10 cellular contexts compared by ENCODE assay signal in genomic region chr4:25223770-25224375, GRCh38. TPM values are rescaled to one million over a fixed set of nuclear protein-coding genes. Genes with fewer than 3 reads are reported as not detected.
DNase-seq lines count a peak whose midpoint lies in the region; ATAC-seq and TF ChIP-seq lines count a peak whose summit lies in the region.
"Had no signal": no experiment of that assay in that cellular context is flagged by ENCODE, and none has a peak within 500 bp of the region (broad histone marks: within the 10 kb centered on the region; RNA-seq: fewer than 3 reads in every experiment).

No MANE protein-coding gene starts in this region.

- H3K4me3 ChIP-seq in breast epithelium = no peak overlapping the region
- H3K4me3 ChIP-seq in PC-3 (ENCODE audit: low read length) = no peak overlapping the region
- no peak overlapping the region for H3K4me3 ChIP-seq in epithelial cell of esophagus (ENCODE audit: low read length)
- no peak overlapping the region for H3K4me3 ChIP-seq in left ventricle myocardium inferior
- H3K4me3 ChIP-seq: prostate gland had no signal

- TF ChIP-seq POLR2A in breast epithelium (IDR thresholded peaks at IDR 0.05) = no peak

- H3K36me3 ChIP-seq in breast epithelium (no peaks in the 10 kb centered on the region), PC-3 (ENCODE audit: low read depth, low read length) (no peaks in the 10 kb centered on the region; the same call in 1 of the 2 replicates), left ventricle myocardium inferior (peaks cover 7% of the 10 kb centered on the region)
- H3K36me3 ChIP-seq: prostate gland had no signal

- no peaks in the 10 kb centered on the region for H3K79me2 ChIP-seq in PC-3 (ENCODE audit: low read length)

- H3K27me3 ChIP-seq in breast epithelium = no peaks in the 10 kb centered on the region
- no peaks in the 10 kb centered on the region for H3K27me3 ChIP-seq in PC-3 (ENCODE audit: low read length)
- H3K27me3 ChIP-seq in left ventricle myocardium inferior (ENCODE audit: low read depth) = no peaks in the 10 kb centered on the region

- H3K4me1 ChIP-seq in breast epithelium (no peaks in the 10 kb centered on the region), PC-3 (ENCODE audit: insufficient read depth, low read length) (no peaks in the 10 kb centered on the region), left ventricle myocardium inferior (no peaks in the 10 kb centered on the region)
- H3K4me1 ChIP-seq: prostate gland had no signal

- no peaks in the 10 kb centered on the region for H4K20me1 ChIP-seq in PC-3 (ENCODE audit: low read length)

- no peak overlapping the region for H3K4me3 Mint-ChIP-seq in MCF 10A (ENCODE audit: unreplicated experiment)
- H3K4me3 Mint-ChIP-seq: T-cell had no signal

- intact Hi-C loops in MCF 10A (cut with micrococcal nuclease) (no loop called here), breast epithelium (cut with DNase I; ENCODE audit: low total_unique reads) (no loop called here), PC-3 (cut with micrococcal nuclease) (no loop called here), left ventricle myocardium inferior (cut with micrococcal nuclease) (no loop called here)

- H3K4me2 ChIP-seq in PC-3 (ENCODE audit: low read length) = no peak overlapping the region

- H3K4me1 Mint-ChIP-seq in MCF 10A (ENCODE audit: insufficient read depth, unreplicated experiment) = no peaks in the 10 kb centered on the region
- H3K4me1 Mint-ChIP-seq: T-cell had no signal

- no peak overlapping the region for H2AFZ ChIP-seq in PC-3 (ENCODE audit: low read length)

- no peak overlapping the region for H3K27ac Mint-ChIP-seq in MCF 10A (ENCODE audit: low read depth, unreplicated experiment)
- H3K27ac Mint-ChIP-seq: T-cell had no signal

- BruUV-seq in MCF 10A (replicated peaks; lab: Mats Ljungman, UMichigan) (no TSS peak), PC-3 (replicated peaks; lab: Mats Ljungman, UMichigan) (no TSS peak)

- peaks cover 6% of the 10 kb centered on the region for H3K36me3 Mint-ChIP-seq in MCF 10A (ENCODE audit: insufficient read depth, unreplicated experiment)

- H3K9ac ChIP-seq in PC-3 (ENCODE audit: low read length) = no peak overlapping the region

- H3K9me3 Mint-ChIP-seq in MCF 10A (ENCODE audit: unreplicated experiment) = peaks cover 21% of the 10 kb centered on the region

- no peaks in the 10 kb centered on the region for H3K27me3 Mint-ChIP-seq in MCF 10A (ENCODE audit: insufficient read depth, unreplicated experiment)
- H3K27me3 Mint-ChIP-seq: T-cell had no signal

- CTCF ChIA-PET in MCF 10A (lab: Yijun Ruan, JAX) = interaction anchor here (1.5 kb wide), 1 partner anchor 14 kb away, joined by 3 read pairs; no protein-coding TSS in a partner anchor
- CTCF ChIA-PET in PC-3 (lab: Charles Lee) = no interaction called here

- TF ChIP-seq CTCF in MCF 10A (IDR thresholded peaks at IDR 0.05; ENCODE audit: unreplicated experiment) (no peak), breast epithelium (IDR thresholded peaks at IDR 0.05) (no peak), PC-3 (conservative IDR thresholded peaks at IDR 0.05; ENCODE audit: low read depth, low read length) (no peak), epithelial cell of esophagus (IDR thresholded peaks at IDR 0.05; ENCODE audit: insufficient read depth, low read depth, low read length, missing control alignments) (no peak), left ventricle myocardium inferior (IDR thresholded peaks at IDR 0.05; ENCODE audit: borderline replicate concordance) (no peak)

- H3K27ac ChIP-seq in breast epithelium (no peak overlapping the region), PC-3 (ENCODE audit: low read length) (no peak overlapping the region), left ventricle myocardium inferior (replicated peaks) (no peak overlapping the region)
- H3K27ac ChIP-seq: prostate gland had no signal

- H3F3A ChIP-seq in PC-3 (ENCODE audit: low read length, unreplicated experiment) = no peaks in the 10 kb centered on the region

- POLR2A ChIA-PET in MCF 10A (lab: Yijun Ruan, JAX) (interaction anchor here (1.1 to 1.6 kb wide), 3 partner anchors 9 to 11 kb away, joined by 4 to 6 read pairs (median 5); partner anchors contain the start of gene PI4K2B), PC-3 (lab: Charles Lee; ENCODE audit: unreplicated experiment) (interaction anchor here (0.6 kb wide), 1 partner anchor 8 kb away, joined by 3 read pairs; no protein-coding TSS in a partner anchor)

- no peaks in the 10 kb centered on the region for H3K9me2 ChIP-seq in PC-3 (replicated peaks; ENCODE audit: low read length)

- DNase-seq in MCF 10A (ENCODE audit: unreplicated experiment) = peak; percentile 51
- DNase-seq in breast epithelium (ENCODE audit: low spot score in 2 of 2) = no peak
- DNase-seq in PC-3 = peak; percentile 41
- DNase-seq in epithelial cell of esophagus (ENCODE audit: low read depth) = peak; percentile 60
- peak; percentile 49 for DNase-seq in retina
- DNase-seq in left ventricle myocardium inferior = no peak
- no peak for DNase-seq in NCI-H446 treated with DMSO at 0.1 percent for 48 hours (lab: John Stamatoyannopoulos, UW)

- H3K9me3 ChIP-seq in breast epithelium (peaks cover 30 to 72% of the 10 kb centered on the region in 2 donors), PC-3 (ENCODE audit: low read length) (peaks cover 11% of the 10 kb centered on the region), left ventricle myocardium inferior (replicated peaks) (peaks cover 70% of the 10 kb centered on the region)
- H3K9me3 ChIP-seq: prostate gland had no signal

- ATAC-seq in PC-3 (no peak), HG02981 (IDR thresholded peaks at IDR 0.05; ENCODE audit: unreplicated experiment) (no peak)
- ATAC-seq: T-cell had no signal

RNA-seq across cellular contexts. Expression of gene PI4K2B, which starts 10.0 kb away (rescaled TPM):
- total RNA-seq in MCF 10A (2022) (13.6 and 22.8 TPM in 2 replicates), breast epithelium (10 to 100 TPM; 12.3 to 22.0 (median 21.0) TPM), PC-3 (2014; rRNA removed) (13.3 and 18.1 TPM in 2 replicates), left ventricle myocardium inferior (2.3 TPM)

Comparison
In these comparisons a context has a peak if more than half of its experiments do, and no peak if none do; other contexts are left out.
1. DNase-seq: peak in MCF 10A (single experiment), PC-3 (single experiment), epithelial cell of esophagus (single experiment) and retina (single experiment); none in breast epithelium (0 of 2), left ventricle myocardium inferior (single experiment) and NCI-H446 treated with DMSO at 0.1 percent for 48 hours (single experiment).